In genomic region chr14:58969951-58970751, GRCh38 we compare ENCODE assay signal across 14 cellular contexts.
DNase-seq lines count a peak whose midpoint lies in the region; ATAC-seq and TF ChIP-seq lines count a peak whose summit lies in the region.
"Had no signal": no experiment of that assay in that cellular context is flagged by ENCODE, and none has a peak within 500 bp of the region (broad histone marks: within the 10 kb centered on the region; RNA-seq: fewer than 3 reads in every experiment).

No MANE protein-coding gene starts in this region.

- DNase-seq in chondrocyte (ENCODE audit: low spot score) (no peak), nephron progenitor cell (peak; percentile 18), NCI-H2029 treated with DMSO at 0.1 percent for 48 hours (lab: John Stamatoyannopoulos, UW) (no peak), GM13976 (ENCODE audit: low spot score) (no peak), NCI-H2029 (lab: John Stamatoyannopoulos, UW) (no peak)
- no peak for DNase-seq in activated T-cell treated with anti-CD3 and anti-CD28 coated beads, Interleukin-2, amount 50 U/mL, for 4 hours
- DNase-seq: adrenal gland, Caco-2, natural killer cell, NCI-H187, T-helper 9 cell had no signal

- TF ChIP-seq CTCF in chondrocyte (IDR thresholded peaks at IDR 0.05) (no peak), nephron progenitor cell (IDR thresholded peaks at IDR 0.05) (no peak), GM13976 (IDR thresholded peaks at IDR 0.05; ENCODE audit: borderline replicate concordance, control extremely low read depth, extremely low read depth, insufficient read depth, missing control alignments) (no peak)

- H3K36me3 Mint-ChIP-seq in chondrocyte (ENCODE audit: low read depth) = no peaks in the 10 kb centered on the region
- no peaks in the 10 kb centered on the region for H3K36me3 Mint-ChIP-seq in nephron progenitor cell (ENCODE audit: low read depth)
- no peaks in the 10 kb centered on the region for H3K36me3 Mint-ChIP-seq in activated T-cell treated with anti-CD3 and anti-CD28 coated beads, Interleukin-2, amount 50 U/mL, for 4 hours (ENCODE audit: insufficient read depth)
- H3K36me3 Mint-ChIP-seq: natural killer cell had no signal

- ATAC-seq in GM18873 (IDR thresholded peaks at IDR 0.05; ENCODE audit: low FRiP score, unreplicated experiment) (peak; percentile 68), HG03432 (IDR thresholded peaks at IDR 0.05; ENCODE audit: unreplicated experiment) (peak; percentile 79)
- ATAC-seq in activated T-cell treated with anti-CD3 and anti-CD28 coated beads, Interleukin-2, amount 50 U/mL, for 4 hours = no peak
- ATAC-seq: K562, natural killer cell had no signal

- peak overlapping the region; percentile 39 for H3K27ac Mint-ChIP-seq in chondrocyte (ENCODE audit: unreplicated experiment)
- H3K27ac Mint-ChIP-seq in nephron progenitor cell = peak overlapping the region; percentile 94
- H3K27ac Mint-ChIP-seq: natural killer cell had no signal

- H3K27me3 Mint-ChIP-seq in chondrocyte (ENCODE audit: low read depth) (no peaks in the 10 kb centered on the region), nephron progenitor cell (ENCODE audit: low read depth, poor library complexity) (peaks cover 4% of the 10 kb centered on the region)
- H3K27me3 Mint-ChIP-seq in activated T-cell treated with anti-CD3 and anti-CD28 coated beads, Interleukin-2, amount 50 U/mL, for 4 hours (ENCODE audit: low read depth) = no peaks in the 10 kb centered on the region

- no peak overlapping the region for H3K4me3 Mint-ChIP-seq in chondrocyte (ENCODE audit: unreplicated experiment)
- H3K4me3 Mint-ChIP-seq in nephron progenitor cell = peak overlapping the region; percentile 12
- no peak overlapping the region for H3K4me3 Mint-ChIP-seq in activated T-cell treated with anti-CD3 and anti-CD28 coated beads, Interleukin-2, amount 50 U/mL, for 4 hours
- H3K4me3 Mint-ChIP-seq: natural killer cell had no signal

- in situ Hi-C loops in GM13976 (cut with MboI; ENCODE audit: low sequenced_read_pairs, unreplicated experiment) = no loop called here

- H3K9me3 Mint-ChIP-seq in chondrocyte (ENCODE audit: low read depth) (peaks cover 2% of the 10 kb centered on the region), nephron progenitor cell (peaks cover 12% of the 10 kb centered on the region)
- no peaks in the 10 kb centered on the region for H3K9me3 Mint-ChIP-seq in activated T-cell treated with anti-CD3 and anti-CD28 coated beads, Interleukin-2, amount 50 U/mL, for 4 hours

- H3K4me1 Mint-ChIP-seq in chondrocyte (ENCODE audit: low read depth) (peaks cover 9% of the 10 kb centered on the region), nephron progenitor cell (peaks cover 24% of the 10 kb centered on the region)
- no peaks in the 10 kb centered on the region for H3K4me1 Mint-ChIP-seq in activated T-cell treated with anti-CD3 and anti-CD28 coated beads, Interleukin-2, amount 50 U/mL, for 4 hours (ENCODE audit: low read depth)
- H3K4me1 Mint-ChIP-seq: natural killer cell had no signal

Comparison
In these comparisons a context has a peak if more than half of its experiments do, and no peak if none do; other contexts are left out.
1. ATAC-seq: peak in GM18873 (single experiment) and HG03432 (single experiment); none in activated T-cell treated with anti-CD3 and anti-CD28 coated beads, Interleukin-2, amount 50 U/mL, for 4 hours (0 of 2).